In genomic region chr5:168123853-168124528, GRCh38 we compare ENCODE assay signal across 9 cellular contexts.
DNase-seq lines count a peak whose midpoint lies in the region; ATAC-seq lines count a peak whose summit lies in the region.
"Had no signal": no experiment of that assay in that cellular context is flagged by ENCODE, and none has a peak within 500 bp of the region (broad histone marks: within the 10 kb centered on the region; RNA-seq: fewer than 3 reads in every experiment).

No MANE protein-coding gene starts in this region.

- H3K9me3 ChIP-seq in MG63, result no peaks in the 10 kb centered on the region

- H3K4me3 Mint-ChIP-seq in activated naive CD8-positive, alpha-beta T cell treated with anti-CD3 and anti-CD28 coated beads for 36 hours, result peak overlapping the region; percentile 13
- H3K4me3 Mint-ChIP-seq in activated naive CD8-positive, alpha-beta T cell treated with anti-CD3 and anti-CD28 coated beads, Interleukin-2, amount 50 U/mL, for 24 hours, result no peak overlapping the region
- H3K4me3 Mint-ChIP-seq: activated naive CD8-positive, alpha-beta T cell had no signal

- peaks cover 9% of the 10 kb centered on the region for H3K27me3 Mint-ChIP-seq in activated naive CD8-positive, alpha-beta T cell treated with anti-CD3 and anti-CD28 coated beads for 36 hours
- H3K27me3 Mint-ChIP-seq in activated naive CD8-positive, alpha-beta T cell treated with anti-CD3 and anti-CD28 coated beads, Interleukin-2, amount 50 U/mL, for 24 hours, result no peaks in the 10 kb centered on the region
- H3K27me3 Mint-ChIP-seq: activated naive CD8-positive, alpha-beta T cell had no signal

- H3K36me3 Mint-ChIP-seq in activated naive CD8-positive, alpha-beta T cell treated with anti-CD3 and anti-CD28 coated beads for 36 hours, result no peaks in the 10 kb centered on the region
- H3K36me3 Mint-ChIP-seq in activated naive CD8-positive, alpha-beta T cell treated with anti-CD3 and anti-CD28 coated beads, Interleukin-2, amount 50 U/mL, for 24 hours (ENCODE audit: low read depth), result no peaks in the 10 kb centered on the region
- H3K36me3 Mint-ChIP-seq: activated naive CD8-positive, alpha-beta T cell had no signal

- H3K36me3 ChIP-seq in MG63, result no peaks in the 10 kb centered on the region

- no peak for ATAC-seq in activated naive CD8-positive, alpha-beta T cell treated with anti-CD3 and anti-CD28 coated beads, Interleukin-2, amount 50 U/mL, for 24 hours
- ATAC-seq in GM21825 (IDR thresholded peaks at IDR 0.05; ENCODE audit: unreplicated experiment) (peak; percentile 92), HG03442 (IDR thresholded peaks at IDR 0.05; ENCODE audit: unreplicated experiment) (peak; percentile 97)
- peak; percentile 55 for ATAC-seq in stimulated activated naive CD8-positive, alpha-beta T cell treated with anti-CD3 and anti-CD28 coated beads, Interleukin-15, Interleukin-2, amounts not matched to agents 100 U/mL and 50 U/mL, for 24 hours

- no peak for DNase-seq in activated naive CD8-positive, alpha-beta T cell treated with anti-CD3 and anti-CD28 coated beads for 36 hours
- DNase-seq in activated naive CD8-positive, alpha-beta T cell treated with anti-CD3 and anti-CD28 coated beads, Interleukin-2, amount 50 U/mL, for 24 hours, result no peak
- DNase-seq in stimulated activated naive CD8-positive, alpha-beta T cell treated with anti-CD3 and anti-CD28 coated beads, Interleukin-15, Interleukin-2, amounts not matched to agents 100 U/mL and 50 U/mL, for 24 hours, result no peak
- DNase-seq in A172 (ENCODE audit: low spot score), result no peak
- DNase-seq in MG63, result no peak
- no peak for DNase-seq in RPMI8226

- peak overlapping the region; percentile 71 for H3K27ac Mint-ChIP-seq in activated naive CD8-positive, alpha-beta T cell treated with anti-CD3 and anti-CD28 coated beads for 36 hours
- H3K27ac Mint-ChIP-seq in activated naive CD8-positive, alpha-beta T cell treated with anti-CD3 and anti-CD28 coated beads, Interleukin-2, amount 50 U/mL, for 24 hours, result no peak overlapping the region
- H3K27ac Mint-ChIP-seq: activated naive CD8-positive, alpha-beta T cell had no signal

- H3K4me1 Mint-ChIP-seq in activated naive CD8-positive, alpha-beta T cell treated with anti-CD3 and anti-CD28 coated beads for 36 hours, result peaks cover 23% of the 10 kb centered on the region
- H3K4me1 Mint-ChIP-seq in activated naive CD8-positive, alpha-beta T cell treated with anti-CD3 and anti-CD28 coated beads, Interleukin-2, amount 50 U/mL, for 24 hours, result peaks cover 8% of the 10 kb centered on the region

- H3K9me3 Mint-ChIP-seq in activated naive CD8-positive, alpha-beta T cell treated with anti-CD3 and anti-CD28 coated beads for 36 hours, result peaks cover 4% of the 10 kb centered on the region
- H3K9me3 Mint-ChIP-seq in activated naive CD8-positive, alpha-beta T cell treated with anti-CD3 and anti-CD28 coated beads, Interleukin-2, amount 50 U/mL, for 24 hours, result no peaks in the 10 kb centered on the region

- no peak overlapping the region for H3K4me3 ChIP-seq in MG63

- H3K27me3 ChIP-seq in MG63, result no peaks in the 10 kb centered on the region
